In genomic region chr4:181541396-181541795, GRCh38 we compare ENCODE assay signal across 30 cellular contexts.
DNase-seq lines count a peak whose midpoint lies in the region; ATAC-seq and TF ChIP-seq lines count a peak whose summit lies in the region.
"Had no signal": no experiment of that assay in that cellular context is flagged by ENCODE, and none has a peak within 500 bp of the region (broad histone marks: within the 10 kb centered on the region; RNA-seq: fewer than 3 reads in every experiment).

No MANE protein-coding gene starts in this region.

- H2AK5ac ChIP-seq in IMR-90 (ENCODE audit: low read depth, low read length) = no peak overlapping the region

- no peak overlapping the region for H3K23ac ChIP-seq in IMR-90 (ENCODE audit: low read depth, low read length)

- H3K4me2 ChIP-seq in IMR-90 (ENCODE audit: low read depth, low read length) = no peak overlapping the region
- H3K4me2 ChIP-seq: GM23338, SK-N-SH had no signal

- CTCF ChIA-PET in IMR-90 (lab: Yijun Ruan, JAX) = interaction anchor here (1.2 kb wide), 1 partner anchor 13 kb away, joined by 3 read pairs; no protein-coding TSS in a partner anchor

- H2BK5ac ChIP-seq in IMR-90 (ENCODE audit: low read depth, low read length, poor library complexity, severe bottlenecking) = no peak overlapping the region

- no peak for TF ChIP-seq POLR2A in IMR-90 (IDR thresholded peaks at IDR 0.05; ENCODE audit: low read depth, low read length)
- no peak for TF ChIP-seq POLR2A in suprapubic skin (IDR thresholded peaks at IDR 0.05)

- H2AFZ ChIP-seq in IMR-90 (replicated peaks; ENCODE audit: low read length, poor library complexity) = no peak overlapping the region
- H2AFZ ChIP-seq: GM23338 had no signal

- in situ Hi-C loops in IMR-90 (cut with MboI; ENCODE audit: low sequenced_read_pairs) (loop anchor here (25.0 kb wide), 1 partner anchor 854 kb away; no protein-coding TSS in a partner anchor), astrocyte of the spinal cord (cut with HindIII; ENCODE audit: low sequenced_read_pairs) (no loop called here)

- no peak overlapping the region for H2BK120ac ChIP-seq in IMR-90 (ENCODE audit: low read depth, low read length)

- no peaks in the 10 kb centered on the region for H3K9me3 ChIP-seq in IMR-90 (ENCODE audit: control insufficient read depth, insufficient read depth, low read length)
- no peaks in the 10 kb centered on the region for H3K9me3 ChIP-seq in suprapubic skin
- H3K9me3 ChIP-seq: body of pancreas, esophagus squamous epithelium, heart left ventricle, MG63, psoas muscle, SK-N-SH, thoracic aorta had no signal

- no peak overlapping the region for H3K4ac ChIP-seq in IMR-90 (ENCODE audit: low read depth, low read length)

- H2BK20ac ChIP-seq in IMR-90 (ENCODE audit: low read depth, low read length) = no peak overlapping the region

- WGBS in IMR-90 (ENCODE audit: extremely low coverage in 2 of 2, insufficient read length in 1 of 2), 2 experiments = no CpG with 5 or more reads among the region's 2 CpGs
- WGBS in suprapubic skin = 77% methylated on average over 2 of the region's 2 CpGs

- no peak for TF ChIP-seq RAD21 in IMR-90 (IDR thresholded peaks at IDR 0.05; ENCODE audit: low read length)

- no TSS peak for BruUV-seq in IMR-90 (replicated peaks; lab: Mats Ljungman, UMichigan)

- H3K4me3 ChIP-seq in IMR-90 (ENCODE audit: insufficient read depth, low read depth, low read length) = no peak overlapping the region
- H3K4me3 ChIP-seq in astrocyte of the spinal cord (ENCODE audit: low read depth, low read length) = no peak overlapping the region
- H3K4me3 ChIP-seq in suprapubic skin = no peak overlapping the region
- H3K4me3 ChIP-seq: body of pancreas, esophagus squamous epithelium, GM23338, heart left ventricle, MG63, psoas muscle, thoracic aorta had no signal

- no peaks in the 10 kb centered on the region for H3K9me1 ChIP-seq in IMR-90 (ENCODE audit: insufficient read depth, low read length)

- H4K91ac ChIP-seq in IMR-90 (ENCODE audit: insufficient read depth, low read depth, low read length) = no peak overlapping the region

- dilution Hi-C loops in IMR-90 (cut with HindIII; ENCODE audit: low sequenced_read_pairs, unreplicated experiment) = no loop called here

- no peaks in the 10 kb centered on the region for H3K79me1 ChIP-seq in IMR-90 (ENCODE audit: low read depth in 1 of 2, low read length in 2 of 2)

- no peak overlapping the region for H3K9ac ChIP-seq in IMR-90 (ENCODE audit: low read depth, low read length)
- H3K9ac ChIP-seq: SK-N-SH had no signal

- DNase-seq in IMR-90 = peak; percentile 61
- peak; percentile 61 for DNase-seq in astrocyte of the spinal cord (ENCODE audit: low read depth, low spot score)
- DNase-seq in fibroblast of the conjunctiva (ENCODE audit: low read depth) = peak; percentile 71
- DNase-seq in stromal cell of bone marrow (ENCODE audit: low read depth) = peak; percentile 33
- DNase-seq in DMS153 treated with DMSO at 0.1 percent for 48 hours (lab: John Stamatoyannopoulos, UW; ENCODE audit: unreplicated experiment) = no peak
- DNase-seq in stimulated activated CD4-positive, alpha-beta T cell treated with anti-CD3 and anti-CD28 coated beads, Interleukin-12 subunit alpha, Interleukin-12 subunit beta, amount 100 ng/mL, for 4 hours = no peak
- no peak for DNase-seq in C1 segment of cervical spinal cord (lab: John Stamatoyannopoulos, UW)
- no peak for DNase-seq in suprapubic skin (ENCODE audit: low spot score in 2 of 2)
- DNase-seq: activated CD4-positive, alpha-beta T cell treated with anti-CD3 and anti-CD28 coated beads, Interleukin-2, amount 50 U/mL, for 4 hours; activated CD8-positive, alpha-beta memory T cell treated with anti-CD3 and anti-CD28 coated beads, Interleukin-2, amount 10 ng/mL, durations not matched to agents 7 days and 5 days; activated gamma-delta T cell treated with Interleukin-2 at 50 U/mL for 16 hours; activated T-cell treated with anti-CD3 and anti-CD28 coated beads, Interleukin-2, amount 50 U/mL, for 4 hours; AML-193; body of pancreas; CD4-positive, alpha-beta T cell; cerebellar nuclear complex; esophagus squamous epithelium; heart left ventricle; kidney; MG63; naive thymus-derived CD4-positive, alpha-beta T cell; NCI-H1105 treated with DMSO at 0.1 percent for 48 hours; NCI-H2029; NCI-H526; psoas muscle; SK-N-SH; stimulated activated naive CD4-positive, alpha-beta T cell treated with Interleukin-2 at 50 U/mL for 16 hours had no signal

- H4K5ac ChIP-seq in IMR-90 (ENCODE audit: low read depth, low read length) = no peak overlapping the region

- TF ChIP-seq EP300 in suprapubic skin (IDR thresholded peaks at IDR 0.05) = no peak

- POLR2A ChIA-PET in IMR-90 (lab: Charles Lee; ENCODE audit: unreplicated experiment) = no interaction called here

- H3K27me3 ChIP-seq in IMR-90 (ENCODE audit: control insufficient read depth, insufficient read depth, low read length) (no peaks in the 10 kb centered on the region), suprapubic skin (no peaks in the 10 kb centered on the region)
- H3K27me3 ChIP-seq: body of pancreas, esophagus squamous epithelium, heart left ventricle, MG63 had no signal

- no peak overlapping the region for H4K8ac ChIP-seq in IMR-90 (ENCODE audit: low read depth in 2 of 2, low read length in 2 of 2)

- H3K18ac ChIP-seq in IMR-90 (ENCODE audit: low read depth, low read length) = no peak overlapping the region

- intact Hi-C loops in IMR-90 (cut with micrococcal nuclease) = no loop called here

- ATAC-seq in IMR-90 (ENCODE audit: low read depth) = no peak; the same call in 1 of the 2 replicates
- ATAC-seq: activated CD4-positive, CD25-positive, alpha-beta regulatory T cell treated with anti-CD3 and anti-CD28 coated beads, Interleukin-2, amount 50 U/mL, for 24 hours; activated CD8-positive, alpha-beta memory T cell treated with anti-CD3 and anti-CD28 coated beads, Interleukin-2, amount 10 ng/mL, durations not matched to agents 7 days and 5 days; activated T-cell treated with anti-CD3 and anti-CD28 coated beads, Interleukin-2, amount 50 U/mL, for 4 hours; body of pancreas; GM23338; naive thymus-derived CD4-positive, alpha-beta T cell; psoas muscle had no signal

- no peak overlapping the region for H3K56ac ChIP-seq in IMR-90 (ENCODE audit: extremely low read depth, insufficient read depth, low read length)

- H3K27ac ChIP-seq in IMR-90 (ENCODE audit: insufficient read depth, low read length) (no peak overlapping the region), suprapubic skin (no peak overlapping the region)
- H3K27ac ChIP-seq: body of pancreas, esophagus squamous epithelium, heart left ventricle, psoas muscle, thoracic aorta had no signal

- no peak for TF ChIP-seq CTCF in IMR-90 (conservative IDR thresholded peaks at IDR 0.05; ENCODE audit: low read depth, low read length)
- no peak for TF ChIP-seq CTCF in astrocyte of the spinal cord (IDR thresholded peaks at IDR 0.05; ENCODE audit: low read depth, low read length)
- TF ChIP-seq CTCF in suprapubic skin (IDR thresholded peaks at IDR 0.05) = no peak

- no peaks in the 10 kb centered on the region for H4K20me1 ChIP-seq in IMR-90 (ENCODE audit: insufficient read depth, low read length)

- no peaks in the 10 kb centered on the region for H3K4me1 ChIP-seq in IMR-90 (ENCODE audit: control insufficient read depth, insufficient read depth, low read length)
- H3K4me1 ChIP-seq in suprapubic skin = no peaks in the 10 kb centered on the region
- H3K4me1 ChIP-seq: esophagus squamous epithelium, heart left ventricle, psoas muscle had no signal

- H3K36me3 ChIP-seq in IMR-90 (ENCODE audit: control insufficient read depth, insufficient read depth, low read length) (no peaks in the 10 kb centered on the region), suprapubic skin (no peaks in the 10 kb centered on the region)
- H3K36me3 ChIP-seq: esophagus squamous epithelium, heart left ventricle, MG63, thoracic aorta had no signal

- H3K14ac ChIP-seq in IMR-90 (replicated peaks; ENCODE audit: low read depth, low read length) = no peak overlapping the region

- no peak overlapping the region for H2BK15ac ChIP-seq in IMR-90 (ENCODE audit: low read depth, low read length)

- no peak overlapping the region for H2AK9ac ChIP-seq in IMR-90 (replicated peaks; ENCODE audit: low read depth, low read length, poor library complexity)

TF ChIP-seq in IMR-90, 13 proteins besides CTCF, POLR2A, EP300 and RAD21:
- TF ChIP-seq FOS (IDR thresholded peaks at IDR 0.05; ENCODE audit: low read depth, low read length) (no peak), MAFK (IDR thresholded peaks at IDR 0.05; ENCODE audit: low read depth, low read length) (no peak), MAZ (IDR thresholded peaks at IDR 0.05; ENCODE audit: borderline replicate concordance, low read depth, low read length) (no peak), RCOR1 (IDR thresholded peaks at IDR 0.05; ENCODE audit: insufficient replicate concordance, low read length) (no peak), NFE2L2 (IDR thresholded peaks at IDR 0.05; ENCODE audit: low read depth, low read length) (no peak), CEBPB (IDR thresholded peaks at IDR 0.05; ENCODE audit: low read depth, low read length) (0 out of 2 replicates have a peak, but pooled peaks have one; percentile 7)
TF ChIP-seq in IMR-90: peak in this region for 1.

Comparison
In these comparisons a context has a peak if more than half of its experiments do, and no peak if none do; other contexts are left out.
1. DNase-seq: peak in IMR-90 (single experiment), astrocyte of the spinal cord (single experiment), fibroblast of the conjunctiva (single experiment) and stromal cell of bone marrow (single experiment); none in DMS153 treated with DMSO at 0.1 percent for 48 hours (single experiment), stimulated activated CD4-positive, alpha-beta T cell treated with anti-CD3 and anti-CD28 coated beads, Interleukin-12 subunit alpha, Interleukin-12 subunit beta, amount 100 ng/mL, for 4 hours (single experiment), C1 segment of cervical spinal cord (0 of 14) and suprapubic skin (0 of 2).